In the genomic region with DNA sequence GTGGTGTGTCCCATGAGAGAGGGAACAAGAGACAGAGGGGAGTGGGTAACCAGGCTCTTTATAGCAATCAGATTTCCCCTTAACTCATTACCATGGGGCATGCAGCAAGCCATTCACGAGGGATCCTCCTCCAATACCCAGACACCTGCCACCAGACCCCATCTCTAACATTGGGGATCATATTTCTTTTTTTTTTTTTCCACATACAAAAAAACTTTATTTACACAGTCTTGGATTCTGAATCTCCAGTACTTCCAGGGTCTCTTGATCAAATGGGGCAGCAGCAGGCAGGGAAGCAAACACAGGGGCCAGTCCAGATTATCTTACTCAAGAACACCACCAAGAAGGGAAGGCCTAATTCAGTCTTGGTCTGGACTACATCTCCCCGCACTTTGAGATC, we compare ENCODE assay signal across 25 cellular contexts.
"Had no signal": no experiment of that assay in that cellular context is flagged by ENCODE, and none has a peak within 500 bp of the region (broad histone marks: within the 10 kb centered on the region; RNA-seq: fewer than 3 reads in every experiment).

No MANE protein-coding gene starts in this region.

- H2AFZ ChIP-seq: hepatocyte had no signal

- DNase-seq: cortex of kidney; dorsolateral prefrontal cortex; effector CD8-positive, alpha-beta T cell; kidney; left cardiac atrium; left ventricle myocardium superior; mesenchymal stem cell; naive B cell; nephron progenitor cell; psoas muscle; retina; spleen; stimulated activated CD4-positive, alpha-beta T cell treated with anti-CD3 and anti-CD28 coated beads, Interleukin-15, amount 100 ng/mL, for 24 hours; stimulated activated CD4-positive, alpha-beta T cell treated with anti-CD3 and anti-CD28 coated beads, Interleukin-1b, Interleukin-23, amount 100 ng/mL, for 48 hours; stimulated activated CD4-positive, alpha-beta T cell treated with anti-CD3 and anti-CD28 coated beads, Interleukin-4, amount 100 ng/mL, for 24 hours; stimulated activated naive CD4-positive, alpha-beta T cell; stomach; trophoblast cell had no signal

- H3K27me3 ChIP-seq: dorsolateral prefrontal cortex, esophagus muscularis mucosa, hepatocyte, neutrophil, spleen, stomach had no signal

- H3K9me3 ChIP-seq: esophagus muscularis mucosa, neutrophil, psoas muscle, spleen, stomach had no signal

- H3K27me3 Mint-ChIP-seq: naive B cell had no signal

- H3K27ac Mint-ChIP-seq: nephron progenitor cell had no signal

- H3K4me3 ChIP-seq: dorsolateral prefrontal cortex, esophagus muscularis mucosa, hepatocyte, lung, psoas muscle, spleen, stomach had no signal

- ATAC-seq: left cardiac atrium, left ventricle myocardium superior, psoas muscle, sciatic nerve had no signal

- FAIRE-seq: endometrium, kidney had no signal

- H3K4me2 ChIP-seq: hepatocyte had no signal

- H3K4me3 Mint-ChIP-seq: nephron progenitor cell had no signal

- H3K9me3 Mint-ChIP-seq: naive B cell had no signal

- H3K27ac ChIP-seq: dorsolateral prefrontal cortex, epithelial cell of prostate, esophagus muscularis mucosa, hepatocyte, neutrophil, psoas muscle, spleen, stomach had no signal
